Comparison of ENCODE assay signal across 8 cellular contexts in genomic region chr16:25748099-25748654, GRCh38. TPM values are rescaled to one million over a fixed set of nuclear protein-coding genes. Genes with fewer than 3 reads are reported as not detected.
"Had no signal": no experiment of that assay in that cellular context is flagged by ENCODE, and none has a peak within 500 bp of the region (broad histone marks: within the 10 kb centered on the region; RNA-seq: fewer than 3 reads in every experiment).

No MANE protein-coding gene starts in this region.

- H3K4me1 Mint-ChIP-seq: IgD-negative memory B cell had no signal

- H3K36me3 Mint-ChIP-seq: IgD-negative memory B cell had no signal

- H3K27ac ChIP-seq: HL-60 had no signal

- H3K27me3 Mint-ChIP-seq: IgD-negative memory B cell had no signal

- H3K4me3 ChIP-seq: K562 had no signal

- DNase-seq: IMR-90, KG1 had no signal

- H3K4me3 Mint-ChIP-seq: IgD-negative memory B cell had no signal

- H3K27ac Mint-ChIP-seq: IgD-negative memory B cell had no signal

RNA-seq across cellular contexts. Expression of gene HS3ST4, which starts 56.4 kb away (rescaled TPM):
- total RNA-seq: HepG2, HT-29, HT1080, IMR-90, K562 had no signal
- polyA plus RNA-seq: HepG2, IgD-negative memory B cell, IMR-90, K562 had no signal
